ENCODE assay signal across 19 cellular contexts in the genomic region with DNA sequence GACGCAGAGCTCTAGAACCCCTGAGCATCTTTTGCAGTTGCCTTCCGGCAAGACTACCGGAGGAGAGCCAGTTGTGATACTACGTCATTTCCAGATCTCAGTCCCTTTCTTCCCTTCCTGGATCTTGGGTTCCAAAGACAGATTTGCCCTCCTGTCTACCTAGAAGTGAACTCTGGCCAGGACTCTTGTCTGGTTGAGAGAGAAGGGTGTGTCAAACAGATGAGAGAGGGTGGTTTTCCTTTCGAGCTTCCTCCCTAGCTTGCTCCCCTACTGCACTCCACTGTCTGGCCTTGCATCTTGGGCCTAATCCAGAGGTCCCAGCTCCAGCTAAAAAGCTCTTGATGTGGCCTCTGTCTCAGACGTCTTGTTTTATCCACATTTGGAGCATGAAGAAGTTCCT. TPM values are rescaled to one million over a fixed set of nuclear protein-coding genes. Genes with fewer than 3 reads are reported as not detected.
"Had no signal": no experiment of that assay in that cellular context is flagged by ENCODE, and none has a peak within 500 bp of the region (broad histone marks: within the 10 kb centered on the region; RNA-seq: fewer than 3 reads in every experiment).

No MANE protein-coding gene starts in this region.

RNA-seq across cellular contexts. Expression of a gene that starts 44.0 kb away (rescaled TPM):
- total RNA-seq: activated naive CD4-positive, alpha-beta T cell treated with anti-CD3 and anti-CD28 coated beads for 36 hours; activated naive CD4-positive, alpha-beta T cell treated with anti-CD3 and anti-CD28 coated beads, Interleukin-2, amount 50 U/mL, for 72 hours; activated naive CD8-positive, alpha-beta T cell treated with anti-CD3 and anti-CD28 coated beads for 36 hours; activated T-cell treated with anti-CD3 and anti-CD28 coated beads, Interleukin-2, amount 50 U/mL, for 4 hours; activated T-cell treated with anti-CD3 and anti-CD28 coated beads, Interleukin-2, amount 50 U/mL, for 72 hours; activated T-helper 1 cell treated with anti-CD3 and anti-CD28 coated beads, Interleukin-12 subunit alpha, Interleukin-12 subunit beta, Interleukin-2, Interleukin-4 antibody, amounts not matched to agents 30 ng/mL and 10 ng/mL and 1 ng/mL, durations not matched to agents 14 hours and 24 hours and 36 hours; activated T-helper 2 cell treated with anti-CD3 and anti-CD28 coated beads, Interferon-gamma antibody, Interleukin-2, Interleukin-4, amounts not matched to agents 10 μg/mL and 5 μg/mL and 100 μg/mL, durations not matched to agents 14 hours and 24 hours and 36 hours; ascending aorta; astrocyte; body of pancreas; bronchial epithelial cell; cardiac muscle cell had no signal
- polyA plus RNA-seq: cardiac muscle cell had no signal

RNA-seq across cellular contexts. Expression of a gene that starts 47.3 kb away (rescaled TPM):
- total RNA-seq: activated naive CD4-positive, alpha-beta T cell treated with anti-CD3 and anti-CD28 coated beads for 36 hours; activated naive CD4-positive, alpha-beta T cell treated with anti-CD3 and anti-CD28 coated beads, Interleukin-2, amount 50 U/mL, for 72 hours; activated naive CD8-positive, alpha-beta T cell treated with anti-CD3 and anti-CD28 coated beads for 36 hours; activated naive CD8-positive, alpha-beta T cell treated with anti-CD3 and anti-CD28 coated beads, Interleukin-2, amount 10 ng/mL, durations not matched to agents 7 days and 5 days; activated T-cell treated with anti-CD3 and anti-CD28 coated beads, Interleukin-2, amount 50 U/mL, for 4 hours; activated T-cell treated with anti-CD3 and anti-CD28 coated beads, Interleukin-2, amount 50 U/mL, for 72 hours; activated T-helper 1 cell treated with anti-CD3 and anti-CD28 coated beads, Interleukin-12 subunit alpha, Interleukin-12 subunit beta, Interleukin-2, Interleukin-4 antibody, amounts not matched to agents 30 ng/mL and 10 ng/mL and 1 ng/mL, durations not matched to agents 14 hours and 24 hours and 36 hours; activated T-helper 17 cell treated with anti-CD3 and anti-CD28 coated beads, Interleukin-2, amount 50 U/mL, for 72 hours; activated T-helper 2 cell treated with anti-CD3 and anti-CD28 coated beads, Interferon-gamma antibody, Interleukin-2, Interleukin-4, amounts not matched to agents 10 μg/mL and 5 μg/mL and 100 μg/mL, durations not matched to agents 14 hours and 24 hours and 36 hours; adrenal gland; aorta; ascending aorta; astrocyte; body of pancreas; breast epithelium; bronchial epithelial cell; cardiac muscle cell; cardiac septum had no signal
- polyA plus RNA-seq: adipose tissue, adrenal gland, aorta, cardiac muscle cell had no signal
